28 cellular contexts compared by ENCODE assay signal in genomic region chr3:126743781-126744180, GRCh38.
"Had no signal": no experiment of that assay in that cellular context is flagged by ENCODE, and none has a peak within 500 bp of the region (broad histone marks: within the 10 kb centered on the region; RNA-seq: fewer than 3 reads in every experiment).

No MANE protein-coding gene starts in this region.

- H3K9me3 Mint-ChIP-seq: activated naive CD4-positive, alpha-beta T cell treated with anti-CD3 and anti-CD28 coated beads, Interleukin-2, amount 50 U/mL, for 24 hours; central memory CD8-positive, alpha-beta T cell; dendritic cell treated with granulocyte-macrophage colony-stimulating factor and Interleukin-4, amounts not matched to agents 40 ng/mL and 50 ng/mL, for 4 days had no signal

- FAIRE-seq: frontal cortex had no signal

- H3K27ac Mint-ChIP-seq: activated CD4-positive, alpha-beta memory T cell treated with anti-CD3 and anti-CD28 coated beads, Interleukin-2, amount 10 ng/mL, durations not matched to agents 7 days and 5 days; activated CD4-positive, alpha-beta T cell treated with anti-CD3 and anti-CD28 coated beads, Interleukin-2, amount 10 ng/mL, durations not matched to agents 7 days and 5 days; activated naive CD4-positive, alpha-beta T cell treated with anti-CD3 and anti-CD28 coated beads, Interleukin-2, amount 50 U/mL, for 24 hours; activated naive CD8-positive, alpha-beta T cell treated with anti-CD3 and anti-CD28 coated beads for 36 hours; activated naive CD8-positive, alpha-beta T cell treated with anti-CD3 and anti-CD28 coated beads, Interleukin-2, amount 50 U/mL, for 24 hours; activated T-cell treated with anti-CD3 and anti-CD28 coated beads, Interleukin-2, amount 50 U/mL, for 24 hours; activated T-cell treated with anti-CD3 and anti-CD28 coated beads, Interleukin-2, amount 50 U/mL, for 72 hours; dendritic cell treated with granulocyte-macrophage colony-stimulating factor and Interleukin-4, amounts not matched to agents 40 ng/mL and 50 ng/mL, for 4 days; endodermal cell; WTC11 had no signal

- DNase-seq: activated CD4-positive, alpha-beta memory T cell treated with anti-CD3 and anti-CD28 coated beads, Interleukin-2, amount 10 ng/mL, durations not matched to agents 7 days and 5 days; activated CD4-positive, alpha-beta T cell treated with anti-CD3 and anti-CD28 coated beads for 1 hour; activated CD4-positive, alpha-beta T cell treated with anti-CD3 and anti-CD28 coated beads for 4 hours; activated CD4-positive, alpha-beta T cell treated with anti-CD3 and anti-CD28 coated beads, Interleukin-2, amount 10 ng/mL, durations not matched to agents 7 days and 5 days; activated CD4-positive, alpha-beta T cell treated with anti-CD3 and anti-CD28 coated beads, Interleukin-2, amount 50 U/mL, for 4 hours; activated CD8-positive, alpha-beta memory T cell treated with anti-CD3 and anti-CD28 coated beads, Interleukin-2, amount 50 U/mL, for 48 hours; activated gamma-delta T cell; activated naive CD4-positive, alpha-beta T cell treated with Interleukin-2 at 50 U/mL for 16 hours; activated naive CD8-positive, alpha-beta T cell treated with anti-CD3 and anti-CD28 coated beads for 36 hours; activated naive CD8-positive, alpha-beta T cell treated with anti-CD3 and anti-CD28 coated beads, Interleukin-2, amount 50 U/mL, for 24 hours; activated T-cell treated with anti-CD3 and anti-CD28 coated beads for 4 hours; activated T-cell treated with anti-CD3 and anti-CD28 coated beads, Interleukin-2, amount 50 U/mL, for 24 hours; activated T-cell treated with anti-CD3 and anti-CD28 coated beads, Interleukin-2, amount 50 U/mL, for 72 hours; adrenal gland; amygdala; aorta; body of pancreas; effector memory CD4-positive, alpha-beta T cell; endodermal cell; foreskin fibroblast; head of caudate nucleus; T-helper 2 cell had no signal

- H3K4me3 Mint-ChIP-seq: activated CD4-positive, alpha-beta memory T cell treated with anti-CD3 and anti-CD28 coated beads, Interleukin-2, amount 10 ng/mL, durations not matched to agents 7 days and 5 days; activated CD4-positive, alpha-beta T cell treated with anti-CD3 and anti-CD28 coated beads, Interleukin-2, amount 10 ng/mL, durations not matched to agents 7 days and 5 days; activated naive CD4-positive, alpha-beta T cell treated with anti-CD3 and anti-CD28 coated beads, Interleukin-2, amount 50 U/mL, for 24 hours; activated naive CD8-positive, alpha-beta T cell treated with anti-CD3 and anti-CD28 coated beads for 36 hours; activated naive CD8-positive, alpha-beta T cell treated with anti-CD3 and anti-CD28 coated beads, Interleukin-2, amount 50 U/mL, for 24 hours; activated T-cell treated with anti-CD3 and anti-CD28 coated beads, Interleukin-2, amount 50 U/mL, for 24 hours; activated T-cell treated with anti-CD3 and anti-CD28 coated beads, Interleukin-2, amount 50 U/mL, for 72 hours; central memory CD8-positive, alpha-beta T cell; dendritic cell treated with granulocyte-macrophage colony-stimulating factor and Interleukin-4, amounts not matched to agents 40 ng/mL and 50 ng/mL, for 4 days; endodermal cell; WTC11 had no signal

- H3K4me1 Mint-ChIP-seq: activated naive CD8-positive, alpha-beta T cell treated with anti-CD3 and anti-CD28 coated beads for 36 hours had no signal

- ATAC-seq: activated naive CD8-positive, alpha-beta T cell treated with anti-CD3 and anti-CD28 coated beads, Interleukin-2, amount 50 U/mL, for 24 hours; activated T-cell treated with anti-CD3 and anti-CD28 coated beads, Interleukin-2, amount 50 U/mL, for 72 hours; body of pancreas; esophagus mucosa; WTC11 had no signal

- H3K27me3 Mint-ChIP-seq: activated CD4-positive, alpha-beta memory T cell treated with anti-CD3 and anti-CD28 coated beads, Interleukin-2, amount 10 ng/mL, durations not matched to agents 7 days and 5 days; activated CD4-positive, alpha-beta T cell treated with anti-CD3 and anti-CD28 coated beads, Interleukin-2, amount 10 ng/mL, durations not matched to agents 7 days and 5 days; activated naive CD4-positive, alpha-beta T cell treated with anti-CD3 and anti-CD28 coated beads, Interleukin-2, amount 50 U/mL, for 24 hours; activated naive CD8-positive, alpha-beta T cell treated with anti-CD3 and anti-CD28 coated beads for 36 hours; activated naive CD8-positive, alpha-beta T cell treated with anti-CD3 and anti-CD28 coated beads, Interleukin-2, amount 50 U/mL, for 24 hours; activated T-cell treated with anti-CD3 and anti-CD28 coated beads, Interleukin-2, amount 50 U/mL, for 24 hours; central memory CD8-positive, alpha-beta T cell; dendritic cell treated with granulocyte-macrophage colony-stimulating factor and Interleukin-4, amounts not matched to agents 40 ng/mL and 50 ng/mL, for 4 days had no signal
